8 cellular contexts compared by ENCODE assay signal in genomic region chr12:47772738-47773061, GRCh38. TPM values are rescaled to one million over a fixed set of nuclear protein-coding genes. Genes with fewer than 3 reads are reported as not detected.
A peak's percentile ranks its signal among the peaks of the same experiment; 100 is the strongest.
DNase-seq lines count a peak whose midpoint lies in the region; ATAC-seq and TF ChIP-seq lines count a peak whose summit lies in the region.

No MANE protein-coding gene starts in this region.

- TF ChIP-seq CTCF in right atrium auricular region (IDR thresholded peaks at IDR 0.05), result no peak
- no peak for TF ChIP-seq CTCF in brain microvascular endothelial cell (IDR thresholded peaks at IDR 0.05; ENCODE audit: low read depth, low read length, missing control alignments)

- H3K27ac ChIP-seq in right atrium auricular region (peak overlapping the region; percentile 83 to 91), brain microvascular endothelial cell (no peak overlapping the region), aorta (ENCODE audit: low read depth in 1 of 2, low read length in 2 of 2) (no peak overlapping the region)

- H3K9me3 ChIP-seq in right atrium auricular region, result no peaks in the 10 kb centered on the region
- H3K9me3 ChIP-seq in mononuclear cell (ENCODE audit: low read depth, low read length), result no peaks in the 10 kb centered on the region
- H3K9me3 ChIP-seq in aorta (ENCODE audit: control insufficient read depth, low read length), result no peaks in the 10 kb centered on the region

- intact Hi-C loops in cardiac septum (cut with DNase I) (loop anchor here (5.0 kb wide), 1 partner anchor 120 kb away; no protein-coding TSS in a partner anchor), aorta (cut with DNase I) (no loop called here)

- no peaks in the 10 kb centered on the region for H3K27me3 ChIP-seq in right atrium auricular region
- no peaks in the 10 kb centered on the region for H3K27me3 ChIP-seq in brain microvascular endothelial cell (replicated peaks)
- no peaks in the 10 kb centered on the region for H3K27me3 ChIP-seq in mononuclear cell (ENCODE audit: insufficient read depth, low read length)
- no peaks in the 10 kb centered on the region for H3K27me3 ChIP-seq in aorta (ENCODE audit: control insufficient read depth in 1 of 2, insufficient read depth in 2 of 2, low read length in 1 of 2)

- in situ Hi-C loops in brain microvascular endothelial cell (cut with HindIII; ENCODE audit: low pct_ligation_motif_present, low sequenced_read_pairs), result no loop called here

- H3K4me3 ChIP-seq in right atrium auricular region (peak overlapping the region; percentile 91 to 97), brain microvascular endothelial cell (ENCODE audit: low read depth, low read length) (peak overlapping the region; percentile 55), mononuclear cell (ENCODE audit: low read length) (peak overlapping the region; percentile 57), aorta (ENCODE audit: low read length in 2 of 2) (peak overlapping the region; percentile 53 to 69)

- ATAC-seq in aorta (ENCODE audit: low FRiP score), result no peak

- H3K4me1 ChIP-seq in right atrium auricular region (peaks cover 0 to 68% of the 10 kb centered on the region in 2 donors), mononuclear cell (ENCODE audit: insufficient read depth, low read length) (peaks cover 55% of the 10 kb centered on the region), aorta (ENCODE audit: control insufficient read depth in 1 of 2, insufficient read depth in 2 of 2, low read length in 2 of 2) (peaks cover 0 to 2% of the 10 kb centered on the region in 2 donors)

- DNase-seq in right atrium auricular region (ENCODE audit: low spot score), result no peak
- DNase-seq in cardiac septum (ENCODE audit: low spot score), result no peak
- DNase-seq in brain microvascular endothelial cell, result no peak
- no peak for DNase-seq in aorta
- DNase-seq in COR-L47 (lab: John Stamatoyannopoulos, UW), result no peak
- no peak for DNase-seq in NCI-H1930 (lab: John Stamatoyannopoulos, UW)
- DNase-seq in activated CD4-positive, alpha-beta T cell treated with anti-CD3 and anti-CD28 coated beads, Interleukin-2, amount 50 U/mL, for 48 hours, result no peak

- H3K36me3 ChIP-seq in right atrium auricular region (no peaks in the 10 kb centered on the region), brain microvascular endothelial cell (replicated peaks) (no peaks in the 10 kb centered on the region), aorta (ENCODE audit: control insufficient read depth in 1 of 2, insufficient read depth in 2 of 2, low read length in 1 of 2) (no peaks in the 10 kb centered on the region)

- 15 to 16% methylated on average over 17 of the region's 17 CpGs for WGBS in aorta, 2 donors

RNA-seq across cellular contexts. Expression of gene SLC48A1, which starts 0.3 kb away (rescaled TPM):
- total RNA-seq in right atrium auricular region, result 10 to 100 TPM; 48.9 to 52.0 TPM
- total RNA-seq in cardiac septum, result 20.7 TPM
- total RNA-seq in mononuclear cell, result 3.8 TPM
- 10 to 100 TPM; 35.7 to 51.3 TPM for total RNA-seq in aorta
- polyA plus RNA-seq in aorta, result 10 to 100 TPM; 19.7 to 33.6 TPM

RNA-seq across cellular contexts. Expression of gene RAPGEF3, which starts 14.0 kb away (rescaled TPM):
- total RNA-seq in right atrium auricular region (10 to 100 TPM; 19.8 to 26.8 TPM), cardiac septum (26.3 TPM), mononuclear cell (0.42 TPM), aorta (100 to 1,000 TPM in 1 of 2 donors, 10 to 100 TPM in 1; 39.2 to 139 TPM)
- polyA plus RNA-seq in aorta, result 100 to 1,000 TPM in 1 of 2 donors, 1 to 10 TPM in 1; 3.1 to 149 TPM

RNA-seq across cellular contexts. Expression of gene HDAC7, which starts 47.0 kb away (rescaled TPM):
- total RNA-seq in right atrium auricular region (10 to 100 TPM; 33.4 to 60.2 TPM), cardiac septum (62.7 TPM), mononuclear cell (25.4 TPM), aorta (100 to 1,000 TPM; 144 to 192 TPM)
- polyA plus RNA-seq in aorta, result 10 to 100 TPM; 17.0 to 93.4 TPM

RNA-seq across cellular contexts. Expression of gene ENDOU, which starts 47.4 kb away (rescaled TPM):
- total RNA-seq in right atrium auricular region (1 to 10 TPM in 1 of 2 donors, under 1 TPM in 1; 0.55 to 2.1 TPM), cardiac septum (0.24 TPM), mononuclear cell (not detected), aorta (1 to 10 TPM in 1 of 2 donors, under 1 TPM in 1; 0.29 to 1.7 TPM)
- polyA plus RNA-seq in aorta, result under 1 TPM in 1 of 2 donors, not detected in 1; 0.74 TPM

Comparison
In these comparisons a context has a peak if more than half of its experiments do, and no peak if none do; other contexts are left out.
1. H3K27ac ChIP-seq: peak in right atrium auricular region (2 of 2); none in brain microvascular endothelial cell (single experiment) and aorta (0 of 2).
2. RNA of gene RAPGEF3, which starts 14.0 kb away (total RNA-seq): 39.2 to 139 TPM in aorta, 19.8 to 26.8 TPM in right atrium auricular region and 26.3 TPM in cardiac septum (single experiment); 0.42 TPM in mononuclear cell (single experiment); every median in the first group is over 10 times any median in the second.
3. Peak in every context shown above with its lines, with median percentiles within 50 percentile points of each other: H3K4me3 ChIP-seq.